In the genomic region with DNA sequence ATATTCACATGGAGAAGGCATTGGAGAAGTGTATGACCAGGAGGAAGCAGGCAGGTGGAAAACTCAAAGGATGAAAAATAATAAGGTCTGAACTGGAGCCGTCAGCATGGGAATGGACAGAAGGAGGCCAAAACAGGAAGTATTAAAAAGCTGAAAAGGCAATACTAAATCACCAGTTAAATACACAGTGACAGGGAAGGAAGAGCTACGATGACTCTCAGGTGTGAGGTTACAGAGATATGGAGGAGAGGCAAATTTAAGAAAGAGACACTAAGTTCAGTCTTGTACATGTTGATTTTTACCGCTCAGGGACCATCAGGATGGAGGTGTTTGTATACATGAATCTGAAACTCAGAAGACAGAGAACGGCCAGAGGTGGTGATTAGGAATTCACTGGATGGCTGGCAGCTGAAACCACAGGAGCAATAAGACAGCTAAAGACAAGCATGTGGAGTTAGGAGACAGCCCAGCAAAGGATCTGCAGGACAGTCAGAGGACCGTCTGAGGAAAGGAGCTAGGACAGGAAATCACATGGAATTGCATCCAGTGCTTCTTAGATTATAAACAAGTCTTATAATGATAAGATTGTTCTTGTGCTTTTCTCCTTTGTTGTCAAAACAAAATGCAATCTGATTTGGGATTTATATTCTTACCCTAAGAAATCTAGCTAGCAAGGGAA, we compare ENCODE assay signal across 21 cellular contexts. TPM values are rescaled to one million over a fixed set of nuclear protein-coding genes. Genes with fewer than 3 reads are reported as not detected.
DNase-seq lines count a peak whose midpoint lies in the region; ATAC-seq, FAIRE-seq and TF ChIP-seq lines count a peak whose summit lies in the region.
"Had no signal": no experiment of that assay in that cellular context is flagged by ENCODE, and none has a peak within 500 bp of the region (broad histone marks: within the 10 kb centered on the region; RNA-seq: fewer than 3 reads in every experiment).

No MANE protein-coding gene starts in this region.

- H3K4me1 ChIP-seq in IMR-90 (ENCODE audit: control insufficient read depth, insufficient read depth, low read length) (peaks cover 7% of the 10 kb centered on the region; the same call in 1 of the 2 replicates), astrocyte (ENCODE audit: insufficient read depth, low read length) (peaks cover 9% of the 10 kb centered on the region), hepatocyte (ENCODE audit: insufficient read depth) (peaks cover 13% of the 10 kb centered on the region), parathyroid adenoma (peaks cover 9% of the 10 kb centered on the region), esophagus squamous epithelium (peaks cover 8 to 40% (median 13%) of the 10 kb centered on the region in 3 donors)

- no peak overlapping the region for H2BK15ac ChIP-seq in IMR-90 (ENCODE audit: low read depth, low read length)

- H3K27me3 ChIP-seq in IMR-90 (ENCODE audit: control insufficient read depth, insufficient read depth, low read length) (peaks cover 7% of the 10 kb centered on the region), astrocyte (ENCODE audit: insufficient read depth, low read length) (no peaks in the 10 kb centered on the region), hepatocyte (no peaks in the 10 kb centered on the region), parathyroid adenoma (ENCODE audit: control insufficient read depth, insufficient read depth, low read length) (no peaks in the 10 kb centered on the region), esophagus squamous epithelium (peaks cover 0 to 91% (median 0%) of the 10 kb centered on the region in 4 donors)
- H3K27me3 ChIP-seq: suprapubic skin had no signal

- CTCF ChIA-PET in IMR-90 (lab: Yijun Ruan, JAX) = interaction anchor here (0.7 to 1.1 kb wide), 2 partner anchors 58 to 278 kb away, joined by 3 to 4 read pairs; no protein-coding TSS in a partner anchor

- H3K27me3 Mint-ChIP-seq in astrocyte (ENCODE audit: low read depth, unreplicated experiment) = no peaks in the 10 kb centered on the region

- H3K4me2 ChIP-seq in IMR-90 (ENCODE audit: low read depth, low read length) (peak overlapping the region; percentile 16), astrocyte (ENCODE audit: low read length) (no peak overlapping the region), hepatocyte (no peak overlapping the region), parathyroid adenoma (ENCODE audit: low read length) (no peak overlapping the region)

- H3K36me3 ChIP-seq in IMR-90 (ENCODE audit: control insufficient read depth, insufficient read depth, low read length) (no peaks in the 10 kb centered on the region), astrocyte (ENCODE audit: insufficient read depth, low read length) (no peaks in the 10 kb centered on the region), hepatocyte (replicated peaks; ENCODE audit: insufficient read depth, low read depth) (no peaks in the 10 kb centered on the region), parathyroid adenoma (ENCODE audit: control insufficient read depth, insufficient read depth, low read length) (no peaks in the 10 kb centered on the region), esophagus squamous epithelium (no peaks in the 10 kb centered on the region)
- H3K36me3 ChIP-seq: suprapubic skin had no signal

- no peaks in the 10 kb centered on the region for H3K36me3 Mint-ChIP-seq in astrocyte (ENCODE audit: low read depth, unreplicated experiment)
- H3K36me3 Mint-ChIP-seq: stimulated activated memory B cell treated with anti-CD40 and anti-IgM and Interleukin-4, amounts not matched to agents 10 μg/mL and 1 μg/mL and 100 μg/mL, for 72 hours had no signal

- FAIRE-seq in astrocyte (lab: Jason Lieb, UNC) = no peak
- FAIRE-seq: colon, D721Med, endometrium, keratinocyte, small intestine had no signal

- H3K4me1 Mint-ChIP-seq in astrocyte (ENCODE audit: low read depth, unreplicated experiment) = peaks cover 6% of the 10 kb centered on the region

- no peak overlapping the region for H2BK120ac ChIP-seq in IMR-90 (ENCODE audit: low read depth, low read length)

- WGBS in IMR-90 (ENCODE audit: extremely low coverage in 2 of 2, insufficient read length in 1 of 2), 2 experiments = 17% methylated on average over 1 of the region's 5 CpGs; no CpG with 5 or more reads in 1 of the 2 experiments
- WGBS in hepatocyte (ENCODE audit: low lambda C conversion rate, missing lambda C conversion rate) = 43% methylated on average over 5 of the region's 5 CpGs
- 63 to 70% methylated on average over 5 of the region's 5 CpGs for WGBS in esophagus squamous epithelium, 2 donors

- no peaks in the 10 kb centered on the region; the same call in 1 of the 2 replicates for H3K9me3 ChIP-seq in IMR-90 (ENCODE audit: control insufficient read depth, insufficient read depth, low read length)
- no peaks in the 10 kb centered on the region for H3K9me3 ChIP-seq in astrocyte (ENCODE audit: insufficient read depth, low read depth, low read length)
- no peaks in the 10 kb centered on the region for H3K9me3 ChIP-seq in hepatocyte (ENCODE audit: low read depth)
- no peaks in the 10 kb centered on the region for H3K9me3 ChIP-seq in parathyroid adenoma (ENCODE audit: control insufficient read depth, low read length)
- no peaks in the 10 kb centered on the region for H3K9me3 ChIP-seq in esophagus squamous epithelium
- H3K9me3 ChIP-seq: suprapubic skin had no signal

- H4K91ac ChIP-seq in IMR-90 (ENCODE audit: insufficient read depth, low read depth, low read length) = no peak overlapping the region

- no peak overlapping the region; the same call in 1 of the 2 replicates for H3K14ac ChIP-seq in IMR-90 (replicated peaks; ENCODE audit: low read depth, low read length)

- H3K9me2 ChIP-seq in hepatocyte (replicated peaks; ENCODE audit: insufficient read depth) = no peaks in the 10 kb centered on the region

- H3K18ac ChIP-seq in IMR-90 (ENCODE audit: low read depth, low read length) = no peak overlapping the region

- in situ Hi-C loops in IMR-90 (cut with MboI; ENCODE audit: low sequenced_read_pairs) = no loop called here

- H3K23ac ChIP-seq in IMR-90 (ENCODE audit: low read depth, low read length) = no peak overlapping the region

- H4K5ac ChIP-seq in IMR-90 (ENCODE audit: low read depth, low read length) = no peak overlapping the region

- no peak overlapping the region for H3K4me3 Mint-ChIP-seq in astrocyte (ENCODE audit: unreplicated experiment)
- H3K4me3 Mint-ChIP-seq: stimulated activated memory B cell treated with anti-CD40 and anti-IgM and Interleukin-4, amounts not matched to agents 10 μg/mL and 1 μg/mL and 100 μg/mL, for 72 hours had no signal

- H2BK5ac ChIP-seq in IMR-90 (ENCODE audit: low read depth, low read length, poor library complexity, severe bottlenecking) = no peak overlapping the region

- no peak overlapping the region for H3K56ac ChIP-seq in IMR-90 (ENCODE audit: extremely low read depth, insufficient read depth, low read length)

- dilution Hi-C loops in IMR-90 (cut with HindIII; ENCODE audit: low sequenced_read_pairs, unreplicated experiment) = no loop called here

- POLR2A ChIA-PET in IMR-90 (lab: Charles Lee; ENCODE audit: unreplicated experiment) = no interaction called here

- no peak overlapping the region for H2AK9ac ChIP-seq in IMR-90 (replicated peaks; ENCODE audit: low read depth, low read length, poor library complexity)

- no peak overlapping the region for H3K4ac ChIP-seq in IMR-90 (ENCODE audit: low read depth, low read length)

- H3K9ac ChIP-seq in IMR-90 (ENCODE audit: low read depth, low read length) = no peak overlapping the region
- no peak overlapping the region for H3K9ac ChIP-seq in astrocyte (ENCODE audit: low read length)
- no peak overlapping the region for H3K9ac ChIP-seq in parathyroid adenoma

- no peak overlapping the region for H2AFZ ChIP-seq in IMR-90 (replicated peaks; ENCODE audit: low read length, poor library complexity)
- H2AFZ ChIP-seq in astrocyte (ENCODE audit: low read depth, low read length) = no peak overlapping the region
- peak overlapping the region; percentile 13 for H2AFZ ChIP-seq in hepatocyte
- H2AFZ ChIP-seq in parathyroid adenoma = peak overlapping the region; percentile 5

- no peaks in the 10 kb centered on the region for H3K79me2 ChIP-seq in astrocyte (ENCODE audit: insufficient read depth, low read length)
- H3K79me2 ChIP-seq in hepatocyte = no peaks in the 10 kb centered on the region
- H3K79me2 ChIP-seq in parathyroid adenoma = no peaks in the 10 kb centered on the region

- TF ChIP-seq POLR2A in IMR-90 (IDR thresholded peaks at IDR 0.05; ENCODE audit: low read depth, low read length) (no peak), esophagus squamous epithelium (IDR thresholded peaks at IDR 0.05) (no peak)

- no peaks in the 10 kb centered on the region for H3K79me1 ChIP-seq in IMR-90 (ENCODE audit: low read depth in 1 of 2, low read length in 2 of 2)

- H2BK20ac ChIP-seq in IMR-90 (ENCODE audit: low read depth, low read length) = no peak overlapping the region

- TF ChIP-seq CTCF in IMR-90 (conservative IDR thresholded peaks at IDR 0.05; ENCODE audit: low read depth, low read length) = no peak
- TF ChIP-seq CTCF in astrocyte (IDR thresholded peaks at IDR 0.05; ENCODE audit: insufficient read depth, low read depth, low read length) = no peak
- no peak for TF ChIP-seq CTCF in hepatocyte (IDR thresholded peaks at IDR 0.05; ENCODE audit: poor library complexity)
- no peak for TF ChIP-seq CTCF in parathyroid adenoma (IDR thresholded peaks at IDR 0.05)
- no peak for TF ChIP-seq CTCF in esophagus squamous epithelium (IDR thresholded peaks at IDR 0.05)

- intact Hi-C loops in IMR-90 (cut with micrococcal nuclease) = no loop called here
- intact Hi-C loops in esophagus squamous epithelium (cut with DNase I) = no loop called here

- no peak overlapping the region for H4K8ac ChIP-seq in IMR-90 (ENCODE audit: low read depth in 2 of 2, low read length in 2 of 2)

- no peaks in the 10 kb centered on the region for H3K9me3 Mint-ChIP-seq in astrocyte (ENCODE audit: unreplicated experiment)
- H3K9me3 Mint-ChIP-seq: stimulated activated memory B cell treated with anti-CD40 and anti-IgM and Interleukin-4, amounts not matched to agents 10 μg/mL and 1 μg/mL and 100 μg/mL, for 72 hours had no signal

- H3K9me1 ChIP-seq in IMR-90 (ENCODE audit: insufficient read depth, low read length) = no peaks in the 10 kb centered on the region; the same call in 1 of the 2 replicates

- H3K4me3 ChIP-seq in IMR-90 (ENCODE audit: insufficient read depth, low read depth, low read length) = no peak overlapping the region
- H3K4me3 ChIP-seq in astrocyte (ENCODE audit: insufficient read depth, low read depth, low read length) = no peak overlapping the region
- no peak overlapping the region for H3K4me3 ChIP-seq in hepatocyte
- H3K4me3 ChIP-seq in parathyroid adenoma (ENCODE audit: low read depth, low read length) = no peak overlapping the region
- H3K4me3 ChIP-seq in esophagus squamous epithelium = no peak overlapping the region
- H3K4me3 ChIP-seq: lung, suprapubic skin had no signal

- BruUV-seq in IMR-90 (replicated peaks; lab: Mats Ljungman, UMichigan) = no TSS peak

- H3K27ac ChIP-seq in IMR-90 (ENCODE audit: insufficient read depth, low read length) (no peak overlapping the region), astrocyte (ENCODE audit: low read depth, low read length) (no peak overlapping the region), hepatocyte (no peak overlapping the region), parathyroid adenoma (no peak overlapping the region), esophagus squamous epithelium (no peak overlapping the region)
- H3K27ac ChIP-seq: C4-2B, suprapubic skin had no signal

- DNase-seq in IMR-90 (no peak), astrocyte (ENCODE audit: low read depth) (no peak), hepatocyte (ENCODE audit: low spot score) (no peak), esophagus squamous epithelium (lab: John Stamatoyannopoulos, UW) (no peak), NCI-H748 (lab: John Stamatoyannopoulos, UW; ENCODE audit: unreplicated experiment) (no peak)
- DNase-seq: activated T-cell treated with anti-CD3 and anti-CD28 coated beads, Interleukin-2, amount 50 U/mL, for 1 hour; NCI-H1417; NCI-H446 treated with DMSO at 0.1 percent for 48 hours; small intestine; T1000 had no signal

- ATAC-seq in IMR-90 (ENCODE audit: low read depth) = no peak
- ATAC-seq in HG02870 (IDR thresholded peaks at IDR 0.05; ENCODE audit: unreplicated experiment) = no peak
- ATAC-seq: SK-N-SH treated with all-trans-retinoic acid at 6 μM for 48 hours; stimulated activated memory B cell treated with anti-CD40 and anti-IgM and Interleukin-4, amounts not matched to agents 10 μg/mL and 1 μg/mL and 100 μg/mL, for 72 hours had no signal

- H2AK5ac ChIP-seq in IMR-90 (ENCODE audit: low read depth, low read length) = no peak overlapping the region

- no peak for TF ChIP-seq RAD21 in IMR-90 (IDR thresholded peaks at IDR 0.05; ENCODE audit: low read length)

- H4K20me1 ChIP-seq in IMR-90 (ENCODE audit: insufficient read depth, low read length) = no peaks in the 10 kb centered on the region
- no peaks in the 10 kb centered on the region for H4K20me1 ChIP-seq in astrocyte (ENCODE audit: insufficient read depth, low read length)
- H4K20me1 ChIP-seq in hepatocyte (ENCODE audit: insufficient read depth, poor library complexity, severe bottlenecking) = no peaks in the 10 kb centered on the region

- H3K27ac Mint-ChIP-seq in astrocyte (ENCODE audit: unreplicated experiment) = peak overlapping the region; percentile 0
- H3K27ac Mint-ChIP-seq: stimulated activated memory B cell treated with anti-CD40 and anti-IgM and Interleukin-4, amounts not matched to agents 10 μg/mL and 1 μg/mL and 100 μg/mL, for 72 hours had no signal

RNA-seq across cellular contexts. Expression of a gene that starts 33.9 kb away (rescaled TPM):
- 48.9 and 70.8 TPM in 2 replicates for total RNA-seq in IMR-90 (2012; rRNA removed)
- 32.9 and 38.9 TPM in 2 replicates for polyA plus RNA-seq in IMR-90 (2012; rRNA removed)
- polyA plus RNA-seq in IMR-90 (2012; cell fraction: cytosol; rRNA removed) = 6.7 and 14.3 TPM in 2 replicates
- polyA plus RNA-seq in IMR-90 (2012; cell fraction: nucleus; rRNA removed; ENCODE audit: low replicate concordance) = 0.98 and 6.9 TPM in 2 replicates
- total RNA-seq in astrocyte = 1.6 and 2.4 TPM in 2 replicates
- total RNA-seq in hepatocyte = 11.7 and 17.5 TPM in 2 replicates
- polyA plus RNA-seq in hepatocyte = 18.8 and 19.3 TPM in 2 replicates
- 10 to 100 TPM in 2 of 4 donors, 1 to 10 TPM in 2; 7.4 to 25.4 (median 15.6) TPM for total RNA-seq in esophagus squamous epithelium

Comparison
In these comparisons a context has a peak if more than half of its experiments do, and no peak if none do; other contexts are left out.
1. H2AFZ ChIP-seq: peak in hepatocyte (single experiment) and parathyroid adenoma (single experiment); none in IMR-90 (single experiment) and astrocyte (single experiment).